In the genomic region with DNA sequence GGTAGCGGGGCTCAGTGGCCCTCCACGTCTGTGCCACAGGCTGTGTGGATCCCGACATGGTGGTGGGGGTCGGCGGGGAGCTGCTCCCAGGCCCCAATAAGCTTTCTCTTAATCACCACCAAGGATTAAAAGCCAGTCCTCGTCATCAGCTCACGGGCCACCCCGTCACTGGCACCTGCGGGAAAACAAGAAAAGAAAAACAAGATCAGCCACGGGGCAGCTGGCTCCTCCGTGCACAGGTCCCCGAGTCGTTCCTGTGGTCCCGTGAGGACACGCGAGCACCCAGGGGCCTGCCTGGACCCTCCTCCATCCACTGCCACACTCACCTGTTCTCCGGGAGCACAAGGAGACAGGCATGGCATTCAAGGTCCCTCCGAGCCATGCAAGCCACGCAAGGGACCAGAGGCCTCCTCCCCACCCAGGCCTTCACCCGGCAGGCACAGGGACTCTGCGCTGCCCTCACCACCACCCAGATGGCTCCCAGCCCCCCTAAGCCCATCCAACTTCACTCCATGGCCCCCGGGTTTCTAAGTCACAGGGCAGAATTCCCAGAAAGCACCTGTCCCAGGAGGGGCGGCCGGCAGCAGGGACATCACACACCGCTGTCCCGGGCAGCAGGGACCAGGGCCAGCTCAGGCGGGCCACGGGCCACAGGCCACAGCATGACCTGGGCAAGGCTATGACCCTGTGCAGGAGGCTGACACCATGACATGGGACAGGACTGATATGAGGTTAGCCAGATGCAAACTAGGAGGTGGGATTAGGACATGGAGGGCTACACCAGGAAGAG, we compare ENCODE assay signal across 1 cellular context.
TF ChIP-seq lines count a peak whose summit lies in the region.

No MANE protein-coding gene starts in this region.

TF ChIP-seq in GM23338, 12 proteins besides CTCF, POLR2A, EP300 and RAD21 (continued from another document):
- TF ChIP-seq, protein P1, sequence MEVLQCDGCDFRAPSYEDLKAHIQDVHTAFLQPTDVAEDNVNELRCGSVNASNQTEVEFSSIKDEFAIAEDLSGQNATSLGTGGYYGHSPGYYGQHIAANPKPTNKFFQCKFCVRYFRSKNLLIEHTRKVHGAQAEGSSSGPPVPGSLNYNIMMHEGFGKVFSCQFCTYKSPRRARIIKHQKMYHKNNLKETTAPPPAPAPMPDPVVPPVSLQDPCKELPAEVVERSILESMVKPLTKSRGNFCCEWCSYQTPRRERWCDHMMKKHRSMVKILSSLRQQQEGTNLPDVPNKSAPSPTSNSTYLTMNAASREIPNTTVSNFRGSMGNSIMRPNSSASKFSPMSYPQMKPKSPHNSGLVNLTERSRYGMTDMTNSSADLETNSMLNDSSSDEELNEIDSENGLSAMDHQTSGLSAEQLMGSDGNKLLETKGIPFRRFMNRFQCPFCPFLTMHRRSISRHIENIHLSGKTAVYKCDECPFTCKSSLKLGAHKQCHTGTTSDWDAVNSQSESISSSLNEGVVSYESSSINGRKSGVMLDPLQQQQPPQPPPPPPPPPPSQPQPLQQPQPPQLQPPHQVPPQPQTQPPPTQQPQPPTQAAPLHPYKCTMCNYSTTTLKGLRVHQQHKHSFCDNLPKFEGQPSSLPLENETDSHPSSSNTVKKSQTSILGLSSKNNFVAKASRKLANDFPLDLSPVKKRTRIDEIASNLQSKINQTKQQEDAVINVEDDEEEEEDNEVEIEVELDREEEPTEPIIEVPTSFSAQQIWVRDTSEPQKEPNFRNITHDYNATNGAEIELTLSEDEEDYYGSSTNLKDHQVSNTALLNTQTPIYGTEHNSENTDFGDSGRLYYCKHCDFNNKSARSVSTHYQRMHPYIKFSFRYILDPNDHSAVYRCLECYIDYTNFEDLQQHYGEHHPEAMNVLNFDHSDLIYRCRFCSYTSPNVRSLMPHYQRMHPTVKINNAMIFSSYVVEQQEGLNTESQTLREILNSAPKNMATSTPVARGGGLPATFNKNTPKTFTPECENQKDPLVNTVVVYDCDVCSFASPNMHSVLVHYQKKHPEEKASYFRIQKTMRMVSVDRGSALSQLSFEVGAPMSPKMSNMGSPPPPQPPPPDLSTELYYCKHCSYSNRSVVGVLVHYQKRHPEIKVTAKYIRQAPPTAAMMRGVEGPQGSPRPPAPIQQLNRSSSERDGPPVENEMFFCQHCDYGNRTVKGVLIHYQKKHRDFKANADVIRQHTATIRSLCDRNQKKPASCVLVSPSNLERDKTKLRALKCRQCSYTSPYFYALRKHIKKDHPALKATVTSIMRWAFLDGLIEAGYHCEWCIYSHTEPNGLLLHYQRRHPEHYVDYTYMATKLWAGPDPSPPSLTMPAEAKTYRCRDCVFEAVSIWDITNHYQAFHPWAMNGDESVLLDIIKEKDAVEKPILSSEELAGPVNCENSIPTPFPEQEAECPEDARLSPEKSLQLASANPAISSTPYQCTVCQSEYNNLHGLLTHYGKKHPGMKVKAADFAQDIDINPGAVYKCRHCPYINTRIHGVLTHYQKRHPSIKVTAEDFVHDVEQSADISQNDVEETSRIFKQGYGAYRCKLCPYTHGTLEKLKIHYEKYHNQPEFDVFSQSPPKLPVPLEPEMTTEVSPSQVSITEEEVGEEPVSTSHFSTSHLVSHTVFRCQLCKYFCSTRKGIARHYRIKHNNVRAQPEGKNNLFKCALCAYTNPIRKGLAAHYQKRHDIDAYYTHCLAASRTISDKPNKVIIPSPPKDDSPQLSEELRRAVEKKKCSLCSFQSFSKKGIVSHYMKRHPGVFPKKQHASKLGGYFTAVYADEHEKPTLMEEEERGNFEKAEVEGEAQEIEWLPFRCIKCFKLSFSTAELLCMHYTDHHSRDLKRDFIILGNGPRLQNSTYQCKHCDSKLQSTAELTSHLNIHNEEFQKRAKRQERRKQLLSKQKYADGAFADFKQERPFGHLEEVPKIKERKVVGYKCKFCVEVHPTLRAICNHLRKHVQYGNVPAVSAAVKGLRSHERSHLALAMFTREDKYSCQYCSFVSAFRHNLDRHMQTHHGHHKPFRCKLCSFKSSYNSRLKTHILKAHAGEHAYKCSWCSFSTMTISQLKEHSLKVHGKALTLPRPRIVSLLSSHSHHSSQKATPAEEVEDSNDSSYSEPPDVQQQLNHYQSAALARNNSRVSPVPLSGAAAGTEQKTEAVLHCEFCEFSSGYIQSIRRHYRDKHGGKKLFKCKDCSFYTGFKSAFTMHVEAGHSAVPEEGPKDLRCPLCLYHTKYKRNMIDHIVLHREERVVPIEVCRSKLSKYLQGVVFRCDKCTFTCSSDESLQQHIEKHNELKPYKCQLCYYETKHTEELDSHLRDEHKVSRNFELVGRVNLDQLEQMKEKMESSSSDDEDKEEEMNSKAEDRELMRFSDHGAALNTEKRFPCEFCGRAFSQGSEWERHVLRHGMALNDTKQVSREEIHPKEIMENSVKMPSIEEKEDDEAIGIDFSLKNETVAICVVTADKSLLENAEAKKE (CRISPR knock-in tag; IDR thresholded peaks at IDR 0.05) = no peak
- TF ChIP-seq ZNF114 (CRISPR knock-in tag; IDR thresholded peaks at IDR 0.05) (no peak), CREB1 (CRISPR knock-in tag; IDR thresholded peaks at IDR 0.05; ENCODE audit: low read depth) (no peak), JUNB (IDR thresholded peaks at IDR 0.05; ENCODE audit: unreplicated experiment) (no peak), NANOG (IDR thresholded peaks at IDR 0.05; ENCODE audit: borderline replicate concordance) (no peak), STAT1 (IDR thresholded peaks at IDR 0.05; ENCODE audit: unreplicated experiment) (no peak)
- TF ChIP-seq, protein P2, sequence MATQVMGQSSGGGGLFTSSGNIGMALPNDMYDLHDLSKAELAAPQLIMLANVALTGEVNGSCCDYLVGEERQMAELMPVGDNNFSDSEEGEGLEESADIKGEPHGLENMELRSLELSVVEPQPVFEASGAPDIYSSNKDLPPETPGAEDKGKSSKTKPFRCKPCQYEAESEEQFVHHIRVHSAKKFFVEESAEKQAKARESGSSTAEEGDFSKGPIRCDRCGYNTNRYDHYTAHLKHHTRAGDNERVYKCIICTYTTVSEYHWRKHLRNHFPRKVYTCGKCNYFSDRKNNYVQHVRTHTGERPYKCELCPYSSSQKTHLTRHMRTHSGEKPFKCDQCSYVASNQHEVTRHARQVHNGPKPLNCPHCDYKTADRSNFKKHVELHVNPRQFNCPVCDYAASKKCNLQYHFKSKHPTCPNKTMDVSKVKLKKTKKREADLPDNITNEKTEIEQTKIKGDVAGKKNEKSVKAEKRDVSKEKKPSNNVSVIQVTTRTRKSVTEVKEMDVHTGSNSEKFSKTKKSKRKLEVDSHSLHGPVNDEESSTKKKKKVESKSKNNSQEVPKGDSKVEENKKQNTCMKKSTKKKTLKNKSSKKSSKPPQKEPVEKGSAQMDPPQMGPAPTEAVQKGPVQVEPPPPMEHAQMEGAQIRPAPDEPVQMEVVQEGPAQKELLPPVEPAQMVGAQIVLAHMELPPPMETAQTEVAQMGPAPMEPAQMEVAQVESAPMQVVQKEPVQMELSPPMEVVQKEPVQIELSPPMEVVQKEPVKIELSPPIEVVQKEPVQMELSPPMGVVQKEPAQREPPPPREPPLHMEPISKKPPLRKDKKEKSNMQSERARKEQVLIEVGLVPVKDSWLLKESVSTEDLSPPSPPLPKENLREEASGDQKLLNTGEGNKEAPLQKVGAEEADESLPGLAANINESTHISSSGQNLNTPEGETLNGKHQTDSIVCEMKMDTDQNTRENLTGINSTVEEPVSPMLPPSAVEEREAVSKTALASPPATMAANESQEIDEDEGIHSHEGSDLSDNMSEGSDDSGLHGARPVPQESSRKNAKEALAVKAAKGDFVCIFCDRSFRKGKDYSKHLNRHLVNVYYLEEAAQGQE (IDR thresholded peaks at IDR 0.05; ENCODE audit: unreplicated experiment) = no peak
TF ChIP-seq in GM23338: peak in this region for 0.
